Comparison of ENCODE assay signal across 13 cellular contexts in genomic region chr9:84121991-84122523, GRCh38.
DNase-seq lines count a peak whose midpoint lies in the region; ATAC-seq and TF ChIP-seq lines count a peak whose summit lies in the region.
"Had no signal": no experiment of that assay in that cellular context is flagged by ENCODE, and none has a peak within 500 bp of the region (broad histone marks: within the 10 kb centered on the region; RNA-seq: fewer than 3 reads in every experiment).

No MANE protein-coding gene starts in this region.

- H3K4me1 ChIP-seq in breast epithelium (no peaks in the 10 kb centered on the region), fibroblast of lung (ENCODE audit: control insufficient read depth, extremely low read depth, insufficient read depth, low read length) (no peaks in the 10 kb centered on the region), osteoblast (ENCODE audit: insufficient read depth, low read length) (no peaks in the 10 kb centered on the region)
- H3K4me1 ChIP-seq: tibial artery had no signal

- no peak overlapping the region for H2AFZ ChIP-seq in fibroblast of lung (ENCODE audit: low read length)
- no peak overlapping the region for H2AFZ ChIP-seq in osteoblast (ENCODE audit: low read length)

- no peaks in the 10 kb centered on the region for H3K79me2 ChIP-seq in fibroblast of lung (ENCODE audit: control insufficient read depth, insufficient read depth, low read length)
- no peaks in the 10 kb centered on the region for H3K79me2 ChIP-seq in osteoblast (ENCODE audit: insufficient read depth, low read length)

- DNase-seq in MCF 10A (ENCODE audit: unreplicated experiment) (peak; percentile 34), breast epithelium (ENCODE audit: low spot score in 2 of 2) (no peak), NCI-H748 treated with DMSO at 0.1 percent for 48 hours (lab: John Stamatoyannopoulos, UW) (peak; percentile 59), fibroblast of lung (ENCODE audit: low read depth in 2 of 2) (peak; percentile 79 to 89), smooth muscle cell of the brain vasculature (ENCODE audit: low read depth, low spot score) (peak; percentile 53), osteoblast (ENCODE audit: insufficient read length, low spot score, missing footprints) (no peak)
- no peak for DNase-seq in activated T-cell treated with anti-CD3 and anti-CD28 coated beads, Interleukin-2, amount 50 U/mL, for 1 hour
- DNase-seq: amniotic stem cell, endodermal cell, NCI-H1694 treated with DMSO at 0.1 percent for 48 hours, tibial artery had no signal

- H3K27me3 ChIP-seq in breast epithelium (no peaks in the 10 kb centered on the region), fibroblast of lung (ENCODE audit: control insufficient read depth, insufficient read depth, low read length) (no peaks in the 10 kb centered on the region), osteoblast (ENCODE audit: insufficient read depth, low read length) (no peaks in the 10 kb centered on the region)

- TF ChIP-seq POLR2A in breast epithelium (IDR thresholded peaks at IDR 0.05) = no peak

- no peaks in the 10 kb centered on the region for H3K9me3 ChIP-seq in breast epithelium
- no peaks in the 10 kb centered on the region for H3K9me3 ChIP-seq in fibroblast of lung (ENCODE audit: control insufficient read depth, insufficient read depth, low read depth, low read length)
- H3K9me3 ChIP-seq in osteoblast (ENCODE audit: low read depth, low read length) = no peaks in the 10 kb centered on the region

- CTCF ChIA-PET in MCF 10A (lab: Yijun Ruan, JAX) = no interaction called here

- H3K27me3 Mint-ChIP-seq in MCF 10A (ENCODE audit: insufficient read depth, unreplicated experiment) = no peaks in the 10 kb centered on the region

- no peak overlapping the region for H3K27ac ChIP-seq in breast epithelium
- H3K27ac ChIP-seq in fibroblast of lung (ENCODE audit: insufficient read depth, low read length) = no peak overlapping the region
- H3K27ac ChIP-seq in osteoblast (ENCODE audit: low read depth, low read length) = no peak overlapping the region
- H3K27ac ChIP-seq: skin epidermis, tibial artery had no signal

- peaks cover 7% of the 10 kb centered on the region for H3K4me1 Mint-ChIP-seq in MCF 10A (ENCODE audit: insufficient read depth, unreplicated experiment)

- ATAC-seq in GM18867 (IDR thresholded peaks at IDR 0.05; ENCODE audit: unreplicated experiment) = no peak

- POLR2A ChIA-PET in MCF 10A (lab: Yijun Ruan, JAX) = no interaction called here

- H3K9me3 Mint-ChIP-seq in MCF 10A (ENCODE audit: unreplicated experiment) = peaks cover 4% of the 10 kb centered on the region
- H3K9me3 Mint-ChIP-seq: endodermal cell had no signal

- H3K4me3 ChIP-seq in breast epithelium (no peak overlapping the region), fibroblast of lung (replicated peaks in 1 of 4; ENCODE audit: control extremely low read depth in 1 of 4, insufficient read depth in 1 of 4, low read depth in 3 of 4, low read length in 4 of 4) (no peak overlapping the region), osteoblast (ENCODE audit: insufficient read depth, low read length) (no peak overlapping the region)
- H3K4me3 ChIP-seq: skin epidermis, tibial artery had no signal

- intact Hi-C loops in MCF 10A (cut with micrococcal nuclease) = no loop called here
- intact Hi-C loops in breast epithelium (cut with DNase I; ENCODE audit: low total_unique reads) = no loop called here

- H3K4me3 Mint-ChIP-seq in MCF 10A (ENCODE audit: unreplicated experiment) = no peak overlapping the region
- H3K4me3 Mint-ChIP-seq: endodermal cell had no signal

- no peaks in the 10 kb centered on the region for H4K20me1 ChIP-seq in fibroblast of lung (ENCODE audit: control insufficient read depth, extremely low read depth, insufficient read depth, low read length)
- no peaks in the 10 kb centered on the region for H4K20me1 ChIP-seq in osteoblast (ENCODE audit: insufficient read depth, low read length)

- no peak overlapping the region for H3K27ac Mint-ChIP-seq in MCF 10A (ENCODE audit: low read depth, unreplicated experiment)
- H3K27ac Mint-ChIP-seq: endodermal cell had no signal

- no peak overlapping the region for H3K4me2 ChIP-seq in fibroblast of lung (ENCODE audit: extremely low read depth, insufficient read depth, low read length)
- H3K4me2 ChIP-seq in osteoblast (ENCODE audit: insufficient read depth, low read length) = no peak overlapping the region

- TF ChIP-seq CTCF in MCF 10A (IDR thresholded peaks at IDR 0.05; ENCODE audit: unreplicated experiment) = no peak
- no peak for TF ChIP-seq CTCF in breast epithelium (IDR thresholded peaks at IDR 0.05)
- no peak for TF ChIP-seq CTCF in fibroblast of lung (conservative IDR thresholded peaks at IDR 0.05 in 1 of 2, IDR thresholded peaks at IDR 0.05 in 1 of 2; ENCODE audit: low read depth in 1 of 2, low read length in 2 of 2)
- TF ChIP-seq CTCF in osteoblast (IDR thresholded peaks at IDR 0.05; ENCODE audit: extremely low read depth, low read depth, low read length) = no peak

- H3K9ac ChIP-seq in fibroblast of lung (ENCODE audit: insufficient read depth, low read length) = no peak overlapping the region

- H3K36me3 ChIP-seq in breast epithelium (no peaks in the 10 kb centered on the region), fibroblast of lung (ENCODE audit: control insufficient read depth, insufficient read depth, low read length) (no peaks in the 10 kb centered on the region), osteoblast (ENCODE audit: insufficient read depth, low read length) (no peaks in the 10 kb centered on the region)
- H3K36me3 ChIP-seq: tibial artery had no signal

- no TSS peak for BruUV-seq in MCF 10A (replicated peaks; lab: Mats Ljungman, UMichigan)

- peaks cover 4% of the 10 kb centered on the region for H3K36me3 Mint-ChIP-seq in MCF 10A (ENCODE audit: insufficient read depth, unreplicated experiment)

Comparison
In these comparisons a context has a peak if more than half of its experiments do, and no peak if none do; other contexts are left out.
1. DNase-seq: peak in MCF 10A (single experiment), NCI-H748 treated with DMSO at 0.1 percent for 48 hours (single experiment), fibroblast of lung (2 of 2) and smooth muscle cell of the brain vasculature (single experiment); none in breast epithelium (0 of 2), activated T-cell treated with anti-CD3 and anti-CD28 coated beads, Interleukin-2, amount 50 U/mL, for 1 hour (single experiment) and osteoblast (single experiment).